Comparison of ENCODE assay signal across 8 cellular contexts in the genomic region with DNA sequence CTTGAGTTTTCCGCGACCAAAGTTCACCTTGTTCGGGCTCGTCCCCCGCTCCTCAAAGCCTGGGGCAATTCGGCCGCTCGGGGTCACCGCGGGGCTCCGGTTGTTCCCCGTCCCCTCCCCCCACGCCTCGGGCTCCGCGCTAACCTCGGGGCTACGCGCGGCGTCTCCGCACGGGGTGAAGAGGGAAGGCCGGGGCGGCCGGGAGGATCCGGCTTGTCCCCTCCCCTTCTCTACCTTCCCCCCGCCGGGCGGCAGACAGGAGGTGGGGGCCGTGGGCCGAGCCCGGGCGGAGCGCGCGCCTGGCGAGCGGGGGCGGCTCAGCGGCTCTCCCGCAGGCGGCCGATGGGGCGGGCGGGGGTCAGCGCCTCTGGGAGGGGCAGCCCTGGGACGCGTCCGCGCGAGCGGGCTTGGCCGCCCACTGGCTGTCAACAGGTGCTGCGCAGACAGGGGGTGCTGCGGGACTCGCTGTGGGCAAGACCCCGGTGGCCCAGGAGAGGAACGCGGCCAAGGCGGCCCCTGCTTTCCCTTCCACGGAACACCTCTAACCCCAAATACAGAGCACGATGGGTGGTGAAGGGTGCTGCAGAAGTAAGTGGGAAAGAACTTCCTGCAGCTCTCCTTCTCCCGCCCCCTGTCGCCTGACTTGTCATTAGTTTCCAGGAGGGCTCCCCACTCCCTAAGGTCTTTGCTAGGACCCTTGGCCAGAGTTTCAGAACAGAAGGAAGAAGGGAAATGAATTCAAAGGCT. TPM values are rescaled to one million over a fixed set of nuclear protein-coding genes. Genes with fewer than 3 reads are reported as not detected.
A peak's percentile ranks its signal among the peaks of the same experiment; 100 is the strongest.
DNase-seq lines count a peak whose midpoint lies in the region; TF ChIP-seq lines count a peak whose summit lies in the region.

TSS of gene PDGFC (minus strand) at position 177 of the 747 bp plus-strand sequence. CDS start 896 bp downstream, outside the sequence.

- H3K9me3 ChIP-seq in HUES64 (ENCODE audit: insufficient read depth, low read depth, low read length) (no peaks in the 10 kb centered on the region), suprapubic skin (no peaks in the 10 kb centered on the region)

- under 1% methylated on average over 64 of the region's 65 CpGs for WGBS in HUES64
- WGBS in mesendoderm (ENCODE audit: extremely low coverage, insufficient coverage, low lambda C conversion rate), result no CpG with 5 or more reads among the region's 65 CpGs
- WGBS in suprapubic skin, result under 1% methylated on average over 22 of the region's 65 CpGs

- peak within 1 kb of the TSS; percentile 50 for H3K4me3 Mint-ChIP-seq in T-helper 2 cell treated with Interferon-gamma antibody and Interleukin-4, amounts not matched to agents 5 μg/mL and 100 μg/mL, for 36 hours

- peak in 1 of 2 donors; percentile 57 for TF ChIP-seq POLR2A in suprapubic skin (IDR thresholded peaks at IDR 0.05)

- H4K8ac ChIP-seq in mesendoderm (ENCODE audit: low read depth, low read length), result no peak within 1 kb of the TSS

- H3K27me3 ChIP-seq in HUES64 (ENCODE audit: insufficient read depth, low read length) (peaks cover 33% of the 10 kb centered on the region), mesendoderm (ENCODE audit: insufficient read depth, low read length, poor library complexity) (no peaks in the 10 kb centered on the region), suprapubic skin (no peaks in the 10 kb centered on the region)

- H2BK120ac ChIP-seq in mesendoderm (ENCODE audit: low read depth, low read length), result peak within 1 kb of the TSS; percentile 94

- H3K9ac ChIP-seq in HUES64 (ENCODE audit: low read depth, low read length), result peak within 1 kb of the TSS; percentile 70
- peak within 1 kb of the TSS; percentile 46 for H3K9ac ChIP-seq in mesendoderm (ENCODE audit: low read length)

- H2AK5ac ChIP-seq in mesendoderm (ENCODE audit: low read length), result no peak within 1 kb of the TSS

- no peaks in the 10 kb centered on the region for H3K36me3 ChIP-seq in HUES64 (ENCODE audit: insufficient read depth, low read length)
- no peaks in the 10 kb centered on the region for H3K36me3 ChIP-seq in mesendoderm (ENCODE audit: control insufficient read depth, insufficient read depth, low read length)
- no peaks in the 10 kb centered on the region for H3K36me3 ChIP-seq in suprapubic skin

- DNase-seq in DMS 273 (lab: John Stamatoyannopoulos, UW; ENCODE audit: unreplicated experiment) (peak; percentile 81), DMS 273 treated with DMSO at 0.1 percent for 48 hours (lab: John Stamatoyannopoulos, UW) (no peak), epithelial cell of prostate (ENCODE audit: low read depth, low spot score) (no peak), mesendoderm (peak; percentile 80), suprapubic skin (ENCODE audit: low spot score in 2 of 2) (peak; percentile 87 to 88), SIG-M5 (lab: John Stamatoyannopoulos, UW) (no peak)
- DNase-seq in T-helper 2 cell treated with Interferon-gamma antibody and Interleukin-4, amounts not matched to agents 5 μg/mL and 100 μg/mL, for 36 hours (ENCODE audit: low spot score), result peak; percentile 5

- H2BK15ac ChIP-seq in mesendoderm (replicated peaks; ENCODE audit: low read depth), result peak within 1 kb of the TSS; percentile 75

- H3K4me1 ChIP-seq in HUES64 (ENCODE audit: insufficient read depth, low read length) (peaks cover 21% of the 10 kb centered on the region), mesendoderm (ENCODE audit: control insufficient read depth, low read depth, low read length) (no peaks in the 10 kb centered on the region), suprapubic skin (peaks cover 44% of the 10 kb centered on the region)

- H4K5ac ChIP-seq in mesendoderm (ENCODE audit: low read length), result no peak within 1 kb of the TSS

- peak within 1 kb of the TSS; percentile 62 for H3K56ac ChIP-seq in mesendoderm (ENCODE audit: low read length)

- H3K18ac ChIP-seq in mesendoderm (ENCODE audit: low read length), result peak within 1 kb of the TSS; percentile 99

- H3K79me2 ChIP-seq in mesendoderm (ENCODE audit: control insufficient read depth, insufficient read depth, low read length), result no peaks in the 10 kb centered on the region

- H3K27ac Mint-ChIP-seq in T-helper 2 cell treated with Interferon-gamma antibody and Interleukin-4, amounts not matched to agents 5 μg/mL and 100 μg/mL, for 36 hours, result no peak within 1 kb of the TSS

- TF ChIP-seq EP300 in suprapubic skin (IDR thresholded peaks at IDR 0.05), result no peak

- H3K23ac ChIP-seq in mesendoderm (ENCODE audit: low read length), result no peak within 1 kb of the TSS

- H3K4me3 ChIP-seq in HUES64 (ENCODE audit: low read length) (peak within 1 kb of the TSS; percentile 74), mesendoderm (ENCODE audit: low read length) (peak within 1 kb of the TSS; percentile 37), suprapubic skin (peak within 1 kb of the TSS; percentile 88)

- H3K79me1 ChIP-seq in mesendoderm (ENCODE audit: low read length), result no peaks in the 10 kb centered on the region

- H2BK5ac ChIP-seq in mesendoderm (ENCODE audit: low read length), result no peak within 1 kb of the TSS

- no peaks in the 10 kb centered on the region for H3K36me3 Mint-ChIP-seq in T-helper 2 cell treated with Interferon-gamma antibody and Interleukin-4, amounts not matched to agents 5 μg/mL and 100 μg/mL, for 36 hours (ENCODE audit: low read depth)

- no peaks in the 10 kb centered on the region for H3K4me1 Mint-ChIP-seq in T-helper 2 cell treated with Interferon-gamma antibody and Interleukin-4, amounts not matched to agents 5 μg/mL and 100 μg/mL, for 36 hours (ENCODE audit: low read depth)

- peak within 1 kb of the TSS; percentile 72 for H3K4me2 ChIP-seq in mesendoderm (ENCODE audit: low read length)

- H3K27me3 Mint-ChIP-seq in T-helper 2 cell treated with Interferon-gamma antibody and Interleukin-4, amounts not matched to agents 5 μg/mL and 100 μg/mL, for 36 hours (ENCODE audit: low read depth), result peaks cover 49% of the 10 kb centered on the region

- no peaks in the 10 kb centered on the region for H3K9me3 Mint-ChIP-seq in T-helper 2 cell treated with Interferon-gamma antibody and Interleukin-4, amounts not matched to agents 5 μg/mL and 100 μg/mL, for 36 hours

- H3K27ac ChIP-seq in HUES64 (ENCODE audit: low read depth, low read length) (peak within 1 kb of the TSS; percentile 72; the same call in 1 of the 2 replicates), epithelial cell of prostate (peak within 1 kb of the TSS; percentile 78), mesendoderm (ENCODE audit: low read depth, low read length) (no peak within 1 kb of the TSS), suprapubic skin (peak within 1 kb of the TSS; percentile 95)

- TF ChIP-seq CTCF in suprapubic skin (IDR thresholded peaks at IDR 0.05), result peak in 1 of 2 donors; percentile 56

- H3K4ac ChIP-seq in mesendoderm (ENCODE audit: low read depth, low read length), result peak within 1 kb of the TSS; percentile 85

RNA-seq across cellular contexts. Expression of gene PDGFC, which starts in this region (rescaled TPM):
- 2.7 TPM for polyA plus RNA-seq in HUES64 (2013, experiment 1 of 2)
- polyA plus RNA-seq in HUES64 (2013, experiment 2 of 2), result 6.9 TPM
- polyA plus RNA-seq in mesendoderm (2013, experiment 1 of 2), result 2.2 TPM
- 2.1 TPM for polyA plus RNA-seq in mesendoderm (2013, experiment 2 of 2)
- 10 to 100 TPM; 12.0 to 26.4 (median 22.4) TPM for total RNA-seq in suprapubic skin

Comparison
In these comparisons a context has a peak if more than half of its experiments do, and no peak if none do; other contexts are left out.
1. DNase-seq: peak in DMS 273 (single experiment), T-helper 2 cell treated with Interferon-gamma antibody and Interleukin-4, amounts not matched to agents 5 μg/mL and 100 μg/mL, for 36 hours (single experiment), mesendoderm (single experiment) and suprapubic skin (2 of 2); none in DMS 273 treated with DMSO at 0.1 percent for 48 hours (single experiment), epithelial cell of prostate (single experiment) and SIG-M5 (single experiment).
2. H3K4me3 ChIP-seq: peak in every context shown above with its lines; median percentile 88 in suprapubic skin; 74 in HUES64; 37 in mesendoderm.